In the genomic region with DNA sequence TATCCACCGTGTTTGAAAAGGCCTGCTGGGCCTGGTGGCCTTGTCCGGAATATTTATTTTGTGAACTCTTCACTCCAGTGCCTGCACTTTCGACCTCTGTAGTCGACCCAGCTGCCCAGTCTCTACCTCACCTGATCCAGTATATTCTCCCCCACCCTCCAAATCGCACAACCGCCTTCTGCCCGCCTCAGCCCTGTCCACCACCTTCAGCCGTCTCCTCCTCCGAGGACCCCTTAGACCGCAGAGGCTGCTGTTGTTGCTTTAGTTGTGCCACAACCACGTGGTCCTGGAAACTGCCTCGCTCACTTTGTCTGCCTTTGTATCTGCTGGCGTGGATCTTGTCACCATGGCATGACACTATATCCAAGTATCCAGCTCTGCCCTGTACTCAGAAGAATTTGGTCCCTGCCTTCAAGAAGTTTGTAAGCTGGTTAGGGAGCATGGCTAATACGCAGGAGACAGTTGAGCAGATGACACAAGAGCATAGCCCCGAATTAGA, we compare ENCODE assay signal across 1 cellular context.
TF ChIP-seq lines count a peak whose summit lies in the region.

No MANE protein-coding gene starts in this region.

TF ChIP-seq in liver, 16 proteins besides CTCF, POLR2A, EP300 and RAD21 (continued from another document):
- TF ChIP-seq EGR1 (IDR thresholded peaks at IDR 0.05; ENCODE audit: low read depth in 2 of 2) (no peak), TAF1 (conservative IDR thresholded peaks at IDR 0.05) (no peak), NR2F2 (IDR thresholded peaks at IDR 0.05) (no peak), GABPA (IDR thresholded peaks at IDR 0.05 in 1 of 2, conservative IDR thresholded peaks at IDR 0.05 in 1 of 2) (no peak)
TF ChIP-seq in liver: peak in this region for 3.
